8 cellular contexts compared by ENCODE assay signal in genomic region chr13:113151745-113152707, GRCh38. TPM values are rescaled to one million over a fixed set of nuclear protein-coding genes. Genes with fewer than 3 reads are reported as not detected.
DNase-seq lines count a peak whose midpoint lies in the region; ATAC-seq, FAIRE-seq and TF ChIP-seq lines count a peak whose summit lies in the region.

No MANE protein-coding gene starts in this region.

- H3K4me3 ChIP-seq in WERI-Rb-1 (ENCODE audit: low read depth, low read length) (no peak overlapping the region), fibroblast of pulmonary artery (replicated peaks; ENCODE audit: low read depth, low read length) (no peak overlapping the region), parathyroid adenoma (ENCODE audit: low read depth, low read length) (peak overlapping the region; percentile 67)

- TF ChIP-seq CTCF in WERI-Rb-1 (IDR thresholded peaks at IDR 0.05; ENCODE audit: low read depth, low read length): no peak
- TF ChIP-seq CTCF in fibroblast of pulmonary artery (IDR thresholded peaks at IDR 0.05; ENCODE audit: low read length, missing control alignments): no peak
- no peak for TF ChIP-seq CTCF in parathyroid adenoma (IDR thresholded peaks at IDR 0.05)

- no peak overlapping the region for H3K9ac ChIP-seq in parathyroid adenoma

- peak overlapping the region; percentile 86 for H2AFZ ChIP-seq in parathyroid adenoma

- no peak for FAIRE-seq in GM12892 (lab: Jason Lieb, UNC)

- H3K27me3 ChIP-seq in WERI-Rb-1 (ENCODE audit: insufficient read depth, low read depth, severe bottlenecking) (no peaks in the 10 kb centered on the region), parathyroid adenoma (ENCODE audit: control insufficient read depth, insufficient read depth, low read length) (no peaks in the 10 kb centered on the region)

- TF ChIP-seq POLR2A in GM12892 (IDR thresholded peaks at IDR 0.05; ENCODE audit: low read depth, low read length): no peak

- H3K9me3 ChIP-seq in WERI-Rb-1 (ENCODE audit: severe bottlenecking) (peaks cover 4% of the 10 kb centered on the region), parathyroid adenoma (ENCODE audit: control insufficient read depth, low read length) (no peaks in the 10 kb centered on the region)

- H3K27ac ChIP-seq in WERI-Rb-1 (no peak overlapping the region), parathyroid adenoma (no peak overlapping the region)

- no peaks in the 10 kb centered on the region for H3K36me3 ChIP-seq in WERI-Rb-1
- H3K36me3 ChIP-seq in parathyroid adenoma (ENCODE audit: control insufficient read depth, insufficient read depth, low read length): no peaks in the 10 kb centered on the region

- no peaks in the 10 kb centered on the region for H3K79me2 ChIP-seq in parathyroid adenoma

- H3K4me1 ChIP-seq in parathyroid adenoma: peaks cover 3% of the 10 kb centered on the region

- DNase-seq in GM04503 (ENCODE audit: low read depth) (peak; percentile 22), WERI-Rb-1 (peak; percentile 8), fibroblast of pulmonary artery (ENCODE audit: low read depth) (peak; percentile 41), GDM1 (lab: John Stamatoyannopoulos, UW) (no peak), NCI-H187 treated with DMSO at 0.1 percent for 48 hours (lab: John Stamatoyannopoulos, UW) (no peak), GM12892 (ENCODE audit: insufficient read length) (no peak)

- peak overlapping the region; percentile 99 for H3K4me2 ChIP-seq in parathyroid adenoma (ENCODE audit: low read length)

- no peak for ATAC-seq in HG02588 (IDR thresholded peaks at IDR 0.05; ENCODE audit: unreplicated experiment)

RNA-seq across cellular contexts. Expression of gene PROZ, which starts 6.4 kb away (rescaled TPM):
- polyA plus RNA-seq in GM12892 (2012; ENCODE audit: missing spikeins): not detected

RNA-seq across cellular contexts. Expression of gene F10, which starts 29.4 kb away (rescaled TPM):
- polyA plus RNA-seq in GM12892 (2012; ENCODE audit: missing spikeins): not detected

RNA-seq across cellular contexts. Expression of gene F7, which starts 46.4 kb away (rescaled TPM):
- not detected for polyA plus RNA-seq in GM12892 (2012; ENCODE audit: missing spikeins)

RNA-seq across cellular contexts. Expression of gene PCID2, which starts 56.4 kb away (rescaled TPM):
- 50.8 TPM for polyA plus RNA-seq in GM12892 (2012; ENCODE audit: missing spikeins)

RNA-seq across cellular contexts. Expression of gene CUL4A, which starts 57.4 kb away (rescaled TPM):
- polyA plus RNA-seq in GM12892 (2012; ENCODE audit: missing spikeins): 41.4 TPM

Comparison
In these comparisons a context has a peak if more than half of its experiments do, and no peak if none do; other contexts are left out.
1. DNase-seq: peak in GM04503 (single experiment), WERI-Rb-1 (single experiment) and fibroblast of pulmonary artery (single experiment); none in GDM1 (single experiment), NCI-H187 treated with DMSO at 0.1 percent for 48 hours (single experiment) and GM12892 (single experiment).